In the genomic region with DNA sequence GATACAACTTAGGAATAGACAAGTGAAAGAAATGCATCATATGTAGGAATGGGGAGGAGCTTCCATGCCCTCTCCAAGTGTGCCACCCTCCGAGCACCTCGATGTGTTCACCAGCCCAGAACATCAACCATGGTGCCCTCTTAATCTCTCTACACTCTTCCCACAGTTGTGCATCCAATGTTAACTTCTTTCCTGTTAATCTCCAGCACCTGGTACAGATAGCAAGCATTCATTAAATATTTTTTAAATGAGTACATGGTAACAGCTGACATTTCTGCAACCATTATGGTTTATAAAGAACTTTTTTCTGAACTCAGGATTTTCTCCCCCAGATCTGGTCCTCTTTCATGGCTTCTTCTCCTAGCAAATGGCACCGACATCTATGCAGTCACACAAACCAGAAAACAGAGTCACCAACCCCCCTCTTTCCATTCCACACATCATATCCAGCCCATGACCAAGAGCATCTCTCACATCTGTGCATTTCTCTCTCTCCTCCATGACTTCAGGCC, we compare ENCODE assay signal across 27 cellular contexts.
"Had no signal": no experiment of that assay in that cellular context is flagged by ENCODE, and none has a peak within 500 bp of the region (broad histone marks: within the 10 kb centered on the region; RNA-seq: fewer than 3 reads in every experiment).

No MANE protein-coding gene starts in this region.

- DNase-seq: activated CD4-positive, alpha-beta memory T cell treated with anti-CD3 and anti-CD28 coated beads, Interleukin-2, amount 10 ng/mL, durations not matched to agents 7 days and 5 days; activated CD4-positive, alpha-beta T cell treated with anti-CD3 and anti-CD28 coated beads for 36 hours; activated CD4-positive, alpha-beta T cell treated with anti-CD3 and anti-CD28 coated beads, Interleukin-2, amount 50 U/mL, for 1 hour; activated gamma-delta T cell treated with Interleukin-2 at 50 U/mL for 16 hours; activated naive CD4-positive, alpha-beta T cell treated with anti-CD3 and anti-CD28 coated beads, Interleukin-2, amount 50 U/mL, for 16 hours; activated naive CD8-positive, alpha-beta T cell treated with anti-CD3 and anti-CD28 coated beads, Interleukin-2, amount 10 ng/mL, durations not matched to agents 7 days and 5 days; activated T-cell treated with anti-CD3 and anti-CD28 coated beads for 4 hours; activated T-cell treated with anti-CD3 and anti-CD28 coated beads, Interleukin-2, amount 50 U/mL, for 48 hours; adrenal gland; aorta; caudate nucleus; MG63; MV-4-11; NCI-H1092 treated with DMSO at 0.1 percent for 48 hours; NCI-H1417 treated with DMSO at 0.1 percent for 48 hours; NCI-H1694; NCI-H2029 treated with DMSO at 0.1 percent for 48 hours; NCI-H524; PC-3; SHP77 treated with DMSO at 0.1 percent for 48 hours; T-helper 2 cell; T1000 had no signal

- H3K4me2 ChIP-seq: KMS-11 had no signal

- H3K9ac ChIP-seq: KMS-11 had no signal

- FAIRE-seq: TTC549 had no signal

- H3K4me3 ChIP-seq: adrenal gland, breast epithelium, MG63 had no signal

- H3K27ac ChIP-seq: adrenal gland, breast epithelium, KMS-11, VCaP had no signal

- H3K36me3 ChIP-seq: adrenal gland, breast epithelium, MG63 had no signal

- H3K9me3 ChIP-seq: adrenal gland, breast epithelium, MG63 had no signal

- H3K4me1 ChIP-seq: adrenal gland, breast epithelium had no signal

- ATAC-seq: activated CD4-positive, alpha-beta T cell treated with anti-CD3 and anti-CD28 coated beads for 36 hours; activated T-helper 17 cell treated with anti-CD3 and anti-CD28 coated beads, Interleukin-2, amount 50 U/mL, for 72 hours; PC-3 had no signal

- H3K27me3 ChIP-seq: adrenal gland, breast epithelium had no signal
